Comparison of ENCODE assay signal across 8 cellular contexts in genomic region chr2:105802587-105802986, GRCh38. TPM values are rescaled to one million over a fixed set of nuclear protein-coding genes. Genes with fewer than 3 reads are reported as not detected.
DNase-seq lines count a peak whose midpoint lies in the region; ATAC-seq and TF ChIP-seq lines count a peak whose summit lies in the region.

No MANE protein-coding gene starts in this region.

- no peak for TF ChIP-seq CTCF in lower leg skin (IDR thresholded peaks at IDR 0.05)

- H3K9ac ChIP-seq in BLaER1: no peak overlapping the region

- peaks cover 31% of the 10 kb centered on the region; the same call in 1 of the 2 replicates for H3K9me3 ChIP-seq in BLaER1

- peaks cover 53% of the 10 kb centered on the region for H3K4me1 ChIP-seq in BLaER1

- WGBS in lower leg skin, 2 donors: 63 to 66% methylated on average over 7 of the region's 7 CpGs

- intact Hi-C loops in lower leg skin (cut with DNase I; ENCODE audit: low total_unique reads): no loop called here

- no peak for TF ChIP-seq POLR2A in lower leg skin (IDR thresholded peaks at IDR 0.05)

- H3K27me3 ChIP-seq in BLaER1: no peaks in the 10 kb centered on the region

- H3K4me3 ChIP-seq in BLaER1: no peak overlapping the region
- no peak overlapping the region for H3K4me3 ChIP-seq in lower leg skin (ENCODE audit: low read depth, poor library complexity, severe bottlenecking)

- DNase-seq in activated T-cell treated with anti-CD3 and anti-CD28 coated beads, Interleukin-2, amount 50 U/mL, for 48 hours: peak; percentile 72 to 77
- peak; percentile 48 to 76 for DNase-seq in stimulated activated CD4-positive, alpha-beta T cell treated with anti-CD3 and anti-CD28 coated beads, Interleukin-2, amount 100 ng/mL, for 24 hours
- DNase-seq in DMS79 treated with DMSO at 0.1 percent for 48 hours (lab: John Stamatoyannopoulos, UW) (no peak), lower leg skin (ENCODE audit: low spot score in 2 of 2) (no peak), NCI-H2029 treated with DMSO at 0.1 percent for 48 hours (lab: John Stamatoyannopoulos, UW) (no peak)

- H3K4me2 ChIP-seq in BLaER1: 0 out of 2 replicates have a peak overlapping the region, but pooled peaks have one; percentile 14

- peaks cover 66% of the 10 kb centered on the region for H4K20me1 ChIP-seq in BLaER1

- peak overlapping the region; percentile 18; the same call in 1 of the 2 replicates for H3K27ac ChIP-seq in BLaER1

- H3K36me3 ChIP-seq in BLaER1: peaks cover 66% of the 10 kb centered on the region

- ATAC-seq in GM19463 (IDR thresholded peaks at IDR 0.05; ENCODE audit: unreplicated experiment) (peak; percentile 54), HG03571 (IDR thresholded peaks at IDR 0.05; ENCODE audit: unreplicated experiment) (peak; percentile 41)

RNA-seq across cellular contexts. Expression of gene NCK2, which starts 57.9 kb away (rescaled TPM):
- 10 to 100 TPM; 56.1 to 69.6 (median 58.7) TPM for total RNA-seq in lower leg skin

Comparison
In these comparisons a context has a peak if more than half of its experiments do, and no peak if none do; other contexts are left out.
1. DNase-seq: peak in activated T-cell treated with anti-CD3 and anti-CD28 coated beads, Interleukin-2, amount 50 U/mL, for 48 hours (2 of 2) and stimulated activated CD4-positive, alpha-beta T cell treated with anti-CD3 and anti-CD28 coated beads, Interleukin-2, amount 100 ng/mL, for 24 hours (2 of 2); none in DMS79 treated with DMSO at 0.1 percent for 48 hours (single experiment), lower leg skin (0 of 2) and NCI-H2029 treated with DMSO at 0.1 percent for 48 hours (single experiment).